10 cellular contexts compared by ENCODE assay signal in genomic region chr17:65243838-65244237, GRCh38.
DNase-seq lines count a peak whose midpoint lies in the region; ATAC-seq and TF ChIP-seq lines count a peak whose summit lies in the region.
"Had no signal": no experiment of that assay in that cellular context is flagged by ENCODE, and none has a peak within 500 bp of the region (broad histone marks: within the 10 kb centered on the region; RNA-seq: fewer than 3 reads in every experiment).

No MANE protein-coding gene starts in this region.

- intact Hi-C loops in MCF 10A (cut with micrococcal nuclease), result no loop called here
- intact Hi-C loops in breast epithelium (cut with DNase I; ENCODE audit: low total_unique reads), result no loop called here

- H3K9me3 Mint-ChIP-seq in MCF 10A (ENCODE audit: unreplicated experiment) (no peaks in the 10 kb centered on the region), type B pancreatic cell (no peaks in the 10 kb centered on the region)
- H3K9me3 Mint-ChIP-seq: CD8-positive, alpha-beta T cell had no signal

- BruUV-seq in MCF 10A (replicated peaks; lab: Mats Ljungman, UMichigan), result no TSS peak

- CTCF ChIA-PET in MCF 10A (lab: Yijun Ruan, JAX), result interaction anchor here (0.6 to 4.5 kb wide), 2 partner anchors 11 to 25 kb away, joined by 3 to 20 read pairs; no protein-coding TSS in a partner anchor

- peak; percentile 60 for DNase-seq in MCF 10A (ENCODE audit: unreplicated experiment)
- no peak for DNase-seq in breast epithelium (ENCODE audit: low spot score in 2 of 2)
- peak; percentile 98 for DNase-seq in SW480 (ENCODE audit: low spot score)
- peak; percentile 11 for DNase-seq in glomerular visceral epithelial cell (ENCODE audit: extremely low spot score)
- DNase-seq in type B pancreatic cell (ENCODE audit: extremely low spot score, unreplicated experiment), result peak; percentile 49
- no peak for DNase-seq in middle frontal gyrus (ENCODE audit: extremely low spot score, low spot score)
- no peak for DNase-seq in 8988T
- DNase-seq: activated gamma-delta T cell; CD8-positive, alpha-beta T cell had no signal

- H3K36me3 Mint-ChIP-seq in MCF 10A (ENCODE audit: insufficient read depth, unreplicated experiment) (no peaks in the 10 kb centered on the region), type B pancreatic cell (peaks cover 5% of the 10 kb centered on the region)
- H3K36me3 Mint-ChIP-seq: CD8-positive, alpha-beta T cell had no signal

- no peak overlapping the region for H3K27ac Mint-ChIP-seq in MCF 10A (ENCODE audit: low read depth, unreplicated experiment)
- H3K27ac Mint-ChIP-seq in type B pancreatic cell, result peak overlapping the region; percentile 48
- H3K27ac Mint-ChIP-seq: CD8-positive, alpha-beta T cell had no signal

- no peaks in the 10 kb centered on the region for H3K27me3 ChIP-seq in breast epithelium

- TF ChIP-seq CTCF in MCF 10A (IDR thresholded peaks at IDR 0.05; ENCODE audit: unreplicated experiment) (no peak), breast epithelium (IDR thresholded peaks at IDR 0.05) (no peak), type B pancreatic cell (conservative IDR thresholded peaks at IDR 0.05) (no peak)

- H3K27me3 Mint-ChIP-seq in MCF 10A (ENCODE audit: insufficient read depth, unreplicated experiment) (peaks cover 18% of the 10 kb centered on the region), type B pancreatic cell (peaks cover 10% of the 10 kb centered on the region)

- no peak overlapping the region for H3K4me3 Mint-ChIP-seq in MCF 10A (ENCODE audit: unreplicated experiment)
- no peak overlapping the region for H3K4me3 Mint-ChIP-seq in type B pancreatic cell
- H3K4me3 Mint-ChIP-seq: CD8-positive, alpha-beta T cell had no signal

- H3K4me1 Mint-ChIP-seq in MCF 10A (ENCODE audit: insufficient read depth, unreplicated experiment) (peaks cover 6% of the 10 kb centered on the region), type B pancreatic cell (ENCODE audit: unreplicated experiment) (peaks cover 18% of the 10 kb centered on the region)

- no peak overlapping the region for H3K27ac ChIP-seq in breast epithelium

- ATAC-seq in GM18870 (IDR thresholded peaks at IDR 0.05; ENCODE audit: unreplicated experiment), result no peak
- ATAC-seq: CD8-positive, alpha-beta T cell had no signal

- no peaks in the 10 kb centered on the region for H3K4me1 ChIP-seq in breast epithelium

- no peak overlapping the region for H3K4me3 ChIP-seq in breast epithelium

- no peaks in the 10 kb centered on the region for H3K36me3 ChIP-seq in breast epithelium

- no peaks in the 10 kb centered on the region for H3K9me3 ChIP-seq in breast epithelium

- no peak for TF ChIP-seq POLR2A in breast epithelium (IDR thresholded peaks at IDR 0.05)

- POLR2A ChIA-PET in MCF 10A (lab: Yijun Ruan, JAX), result no interaction called here

Comparison
In these comparisons a context has a peak if more than half of its experiments do, and no peak if none do; other contexts are left out.
1. DNase-seq: peak in MCF 10A (single experiment), SW480 (single experiment), glomerular visceral epithelial cell (single experiment) and type B pancreatic cell (single experiment); none in breast epithelium (0 of 2), middle frontal gyrus (single experiment) and 8988T (single experiment).